Comparison of ENCODE assay signal across 12 cellular contexts in the genomic region with DNA sequence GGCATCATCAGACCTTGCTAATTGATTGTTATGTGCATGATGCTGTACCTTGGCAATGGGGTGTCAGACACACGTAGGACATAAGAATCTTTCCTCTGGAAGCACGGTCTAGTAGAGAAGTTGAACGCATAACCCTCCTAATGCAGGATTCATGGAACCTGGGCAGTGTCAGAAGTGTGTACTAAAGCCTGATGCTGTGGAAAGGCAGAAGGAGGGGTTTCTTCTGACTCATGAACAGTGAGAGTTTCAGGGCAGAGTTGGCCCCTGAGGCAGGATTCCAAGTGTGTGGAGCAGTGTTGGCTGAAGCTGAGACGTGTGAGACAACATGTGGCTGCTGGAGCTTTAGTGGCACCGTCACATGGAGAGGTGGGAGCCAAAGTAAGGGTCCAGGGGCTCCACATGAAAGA. TPM values are rescaled to one million over a fixed set of nuclear protein-coding genes. Genes with fewer than 3 reads are reported as not detected.
DNase-seq lines count a peak whose midpoint lies in the region; FAIRE-seq and TF ChIP-seq lines count a peak whose summit lies in the region.
"Had no signal": no experiment of that assay in that cellular context is flagged by ENCODE, and none has a peak within 500 bp of the region (broad histone marks: within the 10 kb centered on the region; RNA-seq: fewer than 3 reads in every experiment).

No MANE protein-coding gene starts in this region.

- FAIRE-seq in GM12892 (lab: Jason Lieb, UNC) = no peak
- no peak for FAIRE-seq in D721Med (lab: Jason Lieb, UNC)

- no peak for TF ChIP-seq POLR2A in GM12892 (IDR thresholded peaks at IDR 0.05; ENCODE audit: low read depth, low read length)

- TF ChIP-seq CTCF in HFF-Myc (IDR thresholded peaks at IDR 0.05; ENCODE audit: low read depth, low read length, missing control alignments) = no peak
- TF ChIP-seq CTCF in WI38 (IDR thresholded peaks at IDR 0.05; ENCODE audit: low read depth, low read length) = no peak
- TF ChIP-seq CTCF in D721Med (IDR thresholded peaks at IDR 0.05; ENCODE audit: insufficient read depth, missing control alignments) = no peak

- peak; percentile 67 for DNase-seq in HFF-Myc (ENCODE audit: extremely low read depth, low read depth)
- DNase-seq in glomerular visceral epithelial cell (ENCODE audit: extremely low spot score) = peak; percentile 65
- peak; percentile 72 for DNase-seq in stromal cell of bone marrow (ENCODE audit: low read depth)
- no peak for DNase-seq in GM12892 (ENCODE audit: insufficient read length)
- DNase-seq in D721Med (ENCODE audit: insufficient read length, low spot score) = no peak
- no peak for DNase-seq in D341Med (ENCODE audit: low spot score)
- no peak for DNase-seq in cortex of kidney (lab: John Stamatoyannopoulos, UW)
- DNase-seq: activated CD4-positive, alpha-beta memory T cell treated with anti-CD3 and anti-CD28 coated beads, Interleukin-2, amount 10 ng/mL, durations not matched to agents 7 days and 5 days; NCI-H1436; occipital lobe; Peyer's patch had no signal

- H3K4me3 ChIP-seq in HFF-Myc (replicated peaks; ENCODE audit: low read depth, low read length) = peak overlapping the region; percentile 85
- peak overlapping the region; percentile 93 for H3K4me3 ChIP-seq in WI38 (ENCODE audit: low read depth, low read length)
- H3K4me3 ChIP-seq: Peyer's patch had no signal

RNA-seq across cellular contexts. Expression of gene PANX1, which starts 3.5 kb away (rescaled TPM):
- 9.6 TPM for polyA plus RNA-seq in GM12892 (2012; ENCODE audit: missing spikeins)

Comparison
In these comparisons a context has a peak if more than half of its experiments do, and no peak if none do; other contexts are left out.
1. DNase-seq: peak in HFF-Myc (single experiment), glomerular visceral epithelial cell (single experiment) and stromal cell of bone marrow (single experiment); none in GM12892 (single experiment), D721Med (single experiment), D341Med (single experiment) and cortex of kidney (single experiment).